Comparison of ENCODE assay signal across 8 cellular contexts in genomic region chr17:82244413-82245140, GRCh38. TPM values are rescaled to one million over a fixed set of nuclear protein-coding genes. Genes with fewer than 3 reads are reported as not detected.
DNase-seq lines count a peak whose midpoint lies in the region; ATAC-seq and TF ChIP-seq lines count a peak whose summit lies in the region.

No MANE protein-coding gene starts in this region.

- TF ChIP-seq CTCF in esophagus squamous epithelium (IDR thresholded peaks at IDR 0.05): peak in 4 of 6 experiments; percentile 31 to 60 (median 52)

- WGBS in esophagus squamous epithelium, 2 donors: 78 to 80% methylated on average over 24 to 31 of the region's 39 CpGs

- no peaks in the 10 kb centered on the region for H3K9me3 Mint-ChIP-seq in activated naive CD4-positive, alpha-beta T cell treated with anti-CD3 and anti-CD28 coated beads, Interleukin-2, amount 10 ng/mL, durations not matched to agents 7 days and 5 days
- no peaks in the 10 kb centered on the region for H3K9me3 Mint-ChIP-seq in stimulated activated effector memory CD8-positive, alpha-beta T cell treated with anti-CD3 and anti-CD28 coated beads, Interleukin-12 subunit alpha, Interleukin-12 subunit beta, amount 100 ng/mL, for 72 hours

- no peaks in the 10 kb centered on the region for H3K27me3 ChIP-seq in esophagus squamous epithelium

- H3K27ac ChIP-seq in SK-N-MC (peak overlapping the region; percentile 73), esophagus squamous epithelium (no peak overlapping the region)

- DNase-seq in activated naive CD4-positive, alpha-beta T cell treated with anti-CD3 and anti-CD28 coated beads, Interleukin-2, amount 10 ng/mL, durations not matched to agents 7 days and 5 days: peak; percentile 60
- no peak for DNase-seq in activated naive CD4-positive, alpha-beta T cell treated with Interleukin-2 at 50 U/mL for 16 hours
- DNase-seq in SK-N-MC (ENCODE audit: low read depth, low spot score) (no peak), esophagus squamous epithelium (lab: John Stamatoyannopoulos, UW) (no peak)
- DNase-seq in stimulated activated effector memory CD8-positive, alpha-beta T cell treated with anti-CD3 and anti-CD28 coated beads, Interleukin-12 subunit alpha, Interleukin-12 subunit beta, amount 100 ng/mL, for 72 hours (ENCODE audit: low spot score in 2 of 2): no peak
- DNase-seq in activated effector memory CD4-positive, alpha-beta T cell treated with anti-CD3 and anti-CD28 coated beads, Interleukin-2, amount 50 U/mL, for 16 hours: no peak

- H3K4me1 Mint-ChIP-seq in activated naive CD4-positive, alpha-beta T cell treated with anti-CD3 and anti-CD28 coated beads, Interleukin-2, amount 10 ng/mL, durations not matched to agents 7 days and 5 days: peaks cover 34% of the 10 kb centered on the region
- H3K4me1 Mint-ChIP-seq in stimulated activated effector memory CD8-positive, alpha-beta T cell treated with anti-CD3 and anti-CD28 coated beads, Interleukin-12 subunit alpha, Interleukin-12 subunit beta, amount 100 ng/mL, for 72 hours: peaks cover 87% of the 10 kb centered on the region

- no peak overlapping the region for H3K4me3 Mint-ChIP-seq in activated naive CD4-positive, alpha-beta T cell treated with anti-CD3 and anti-CD28 coated beads, Interleukin-2, amount 10 ng/mL, durations not matched to agents 7 days and 5 days
- H3K4me3 Mint-ChIP-seq in stimulated activated effector memory CD8-positive, alpha-beta T cell treated with anti-CD3 and anti-CD28 coated beads, Interleukin-12 subunit alpha, Interleukin-12 subunit beta, amount 100 ng/mL, for 72 hours: peak overlapping the region; percentile 26

- H3K36me3 Mint-ChIP-seq in activated naive CD4-positive, alpha-beta T cell treated with anti-CD3 and anti-CD28 coated beads, Interleukin-2, amount 10 ng/mL, durations not matched to agents 7 days and 5 days: peaks cover 52% of the 10 kb centered on the region
- peaks cover 100% of the 10 kb centered on the region for H3K36me3 Mint-ChIP-seq in stimulated activated effector memory CD8-positive, alpha-beta T cell treated with anti-CD3 and anti-CD28 coated beads, Interleukin-12 subunit alpha, Interleukin-12 subunit beta, amount 100 ng/mL, for 72 hours

- H3K27me3 Mint-ChIP-seq in activated naive CD4-positive, alpha-beta T cell treated with anti-CD3 and anti-CD28 coated beads, Interleukin-2, amount 10 ng/mL, durations not matched to agents 7 days and 5 days: no peaks in the 10 kb centered on the region

- peak overlapping the region; percentile 86 for H3K27ac Mint-ChIP-seq in activated naive CD4-positive, alpha-beta T cell treated with anti-CD3 and anti-CD28 coated beads, Interleukin-2, amount 10 ng/mL, durations not matched to agents 7 days and 5 days
- H3K27ac Mint-ChIP-seq in stimulated activated effector memory CD8-positive, alpha-beta T cell treated with anti-CD3 and anti-CD28 coated beads, Interleukin-12 subunit alpha, Interleukin-12 subunit beta, amount 100 ng/mL, for 72 hours: peak overlapping the region; percentile 93

- no peaks in the 10 kb centered on the region for H3K9me3 ChIP-seq in SK-N-MC (ENCODE audit: low read depth, low read length)
- no peaks in the 10 kb centered on the region for H3K9me3 ChIP-seq in esophagus squamous epithelium

- no peak for ATAC-seq in stimulated activated effector memory CD8-positive, alpha-beta T cell treated with anti-CD3 and anti-CD28 coated beads, Interleukin-12 subunit alpha, Interleukin-12 subunit beta, amount 100 ng/mL, for 72 hours
- ATAC-seq in HG02884 (IDR thresholded peaks at IDR 0.05; ENCODE audit: unreplicated experiment) (no peak), HG02970 (IDR thresholded peaks at IDR 0.05; ENCODE audit: low FRiP score, unreplicated experiment) (no peak)

- H3K4me1 ChIP-seq in esophagus squamous epithelium: peaks cover 59 to 99% (median 66%) of the 10 kb centered on the region in 3 donors

- H3K36me3 ChIP-seq in SK-N-MC (ENCODE audit: insufficient read depth, low read length): peaks cover 72% of the 10 kb centered on the region
- peaks cover 39 to 87% (median 56%) of the 10 kb centered on the region in 3 donors for H3K36me3 ChIP-seq in esophagus squamous epithelium

- intact Hi-C loops in esophagus squamous epithelium (cut with DNase I): no loop called here

- H3K9ac ChIP-seq in SK-N-MC (ENCODE audit: insufficient read length): no peak overlapping the region

- CTCF ChIA-PET in activated naive CD4-positive, alpha-beta T cell treated with anti-CD3 and anti-CD28 coated beads, Interleukin-2, amount 10 ng/mL, durations not matched to agents 7 days and 5 days (lab: Charles Lee): interaction anchor here (0.9 to 1.5 kb wide), 4 partner anchors 9 to 77 kb away, joined by 3 read pairs; partner anchors contain the start of gene CD7

- TF ChIP-seq POLR2A in esophagus squamous epithelium (IDR thresholded peaks at IDR 0.05): no peak

- H3K4me3 ChIP-seq in SK-N-MC (no peak overlapping the region), esophagus squamous epithelium (no peak overlapping the region)

RNA-seq across cellular contexts. Expression of gene SLC16A3, which starts 15.7 kb away (rescaled TPM):
- total RNA-seq in esophagus squamous epithelium: 10 to 100 TPM; 18.8 to 32.9 (median 21.7) TPM

RNA-seq across cellular contexts. Expression of gene CSNK1D, which starts 28.9 kb away (rescaled TPM):
- total RNA-seq in esophagus squamous epithelium: 100 to 1,000 TPM in 1 of 4 donors, 10 to 100 TPM in 3; 24.6 to 102 (median 57.1) TPM

RNA-seq across cellular contexts. Expression of gene CCDC57, which starts 31.9 kb away (rescaled TPM):
- 10 to 100 TPM in 2 of 4 donors, 1 to 10 TPM in 2; 7.9 to 22.1 (median 9.8) TPM for total RNA-seq in esophagus squamous epithelium
